ENCODE assay signal across 1 cellular context in genomic region chr11:3797329-3798090, GRCh38.
TF ChIP-seq lines count a peak whose summit lies in the region.

NUP98 (minus strand) TSS chr11:3797554; CDS start chr11:3782117, 15,437 bp downstream.

TF ChIP-seq in HepG2, 621 proteins besides CTCF, POLR2A, EP300 and RAD21 (continued from another document and continues in another):
- TF ChIP-seq ZNF609 (CRISPR knock-in tag; IDR thresholded peaks at IDR 0.05; ENCODE audit: borderline replicate concordance) (peak; percentile 65; the same call in 1 of the 2 replicates), ZFP36L1 (CRISPR knock-in tag; IDR thresholded peaks at IDR 0.05) (peak; percentile 97; the same call in 1 of the 2 replicates), ZNF234 (CRISPR knock-in tag; conservative IDR thresholded peaks at IDR 0.05) (no peak), NCOA2 (CRISPR knock-in tag; IDR thresholded peaks at IDR 0.05) (no peak; the same call in 1 of the 2 replicates), ZNF713 (CRISPR knock-in tag; IDR thresholded peaks at IDR 0.05) (no peak), BRD4 (CRISPR knock-in tag; IDR thresholded peaks at IDR 0.05) (peak; percentile 86; the same call in 1 of the 2 replicates), ZNF782 (CRISPR knock-in tag; IDR thresholded peaks at IDR 0.05; ENCODE audit: borderline replicate concordance) (peak; percentile 66; the same call in 1 of the 2 replicates), ZNF572 (CRISPR knock-in tag; IDR thresholded peaks at IDR 0.05) (no peak), FOXK1 (CRISPR knock-in tag; IDR thresholded peaks at IDR 0.05; ENCODE audit: borderline replicate concordance, low read depth) (peak; percentile 55; the same call in 1 of the 2 replicates), ATF3 (CRISPR knock-in tag; IDR thresholded peaks at IDR 0.05) (peak; percentile 82), KDM6A (CRISPR knock-in tag; IDR thresholded peaks at IDR 0.05; ENCODE audit: low read depth) (no peak), U2AF2 (IDR thresholded peaks at IDR 0.05; ENCODE audit: low read depth, low read length) (no peak), KLF16 (CRISPR knock-in tag; IDR thresholded peaks at IDR 0.05) (no peak; a peak in 1 of 4 replicates), SNAI1 (CRISPR knock-in tag; IDR thresholded peaks at IDR 0.05; ENCODE audit: borderline replicate concordance) (no peak), POGZ (CRISPR knock-in tag; IDR thresholded peaks at IDR 0.05) (peak; percentile 91), ZFP36L2 (CRISPR knock-in tag; IDR thresholded peaks at IDR 0.05) (no peak), EEA1 (CRISPR knock-in tag; IDR thresholded peaks at IDR 0.05; ENCODE audit: borderline replicate concordance) (no peak), TOPORS (CRISPR knock-in tag; IDR thresholded peaks at IDR 0.05) (peak; percentile 90), ZNF343 (CRISPR knock-in tag; IDR thresholded peaks at IDR 0.05) (peak; percentile 87), ZNF207 (IDR thresholded peaks at IDR 0.05; ENCODE audit: borderline replicate concordance) (no peak), RFX3 (CRISPR knock-in tag; IDR thresholded peaks at IDR 0.05) (no peak), ATRX (CRISPR knock-in tag; IDR thresholded peaks at IDR 0.05; ENCODE audit: borderline replicate concordance) (no peak), FOXJ3 (CRISPR knock-in tag; IDR thresholded peaks at IDR 0.05; ENCODE audit: borderline replicate concordance) (no peak), ZNF512B (CRISPR knock-in tag; IDR thresholded peaks at IDR 0.05; ENCODE audit: borderline replicate concordance) (no peak), ZNF282 (IDR thresholded peaks at IDR 0.05; ENCODE audit: partially characterized antibody) (no peak), ZNF382 (CRISPR knock-in tag; IDR thresholded peaks at IDR 0.05; ENCODE audit: borderline replicate concordance) (no peak), MNT (IDR thresholded peaks at IDR 0.05) (peak; percentile 2), HNRNPLL (IDR thresholded peaks at IDR 0.05; ENCODE audit: low read depth, low read length, poor library complexity, severe bottlenecking) (peak; percentile 90), SPEN (CRISPR knock-in tag; IDR thresholded peaks at IDR 0.05; ENCODE audit: low read depth) (peak; percentile 58; the same call in 1 of the 2 replicates), PHF8 (CRISPR knock-in tag; IDR thresholded peaks at IDR 0.05) (peak; percentile 90), CENPT (CRISPR knock-in tag; IDR thresholded peaks at IDR 0.05; ENCODE audit: low read depth) (peak; percentile 50; the same call in 1 of the 2 replicates), KMT2B (CRISPR knock-in tag; IDR thresholded peaks at IDR 0.05) (peak; percentile 84), ATF7-NPFF (CRISPR knock-in tag; IDR thresholded peaks at IDR 0.05; ENCODE audit: low read depth) (no peak; the same call in 1 of the 2 replicates), CEBPG (CRISPR knock-in tag; IDR thresholded peaks at IDR 0.05) (peak; percentile 94), ZBTB39 (CRISPR knock-in tag; IDR thresholded peaks at IDR 0.05) (peak; percentile 75; the same call in 1 of the 2 replicates), ZMAT5 (CRISPR knock-in tag; IDR thresholded peaks at IDR 0.05; ENCODE audit: borderline replicate concordance, low read depth) (no peak), SP5 (CRISPR knock-in tag; IDR thresholded peaks at IDR 0.05; ENCODE audit: borderline replicate concordance, low read depth) (peak; percentile 72; the same call in 1 of the 2 replicates), E2F1 (CRISPR knock-in tag; IDR thresholded peaks at IDR 0.05) (peak; percentile 63), ZNF773 (CRISPR knock-in tag; IDR thresholded peaks at IDR 0.05; ENCODE audit: borderline replicate concordance) (peak; percentile 93; the same call in 1 of the 2 replicates), ZBTB43 (CRISPR knock-in tag; conservative IDR thresholded peaks at IDR 0.05) (no peak; the same call in 1 of the 2 replicates), ZNF567 (CRISPR knock-in tag; IDR thresholded peaks at IDR 0.05; ENCODE audit: borderline replicate concordance) (peak; percentile 79; the same call in 1 of the 2 replicates), ZNF574 (CRISPR knock-in tag; IDR thresholded peaks at IDR 0.05) (peak; percentile 68), WIZ (CRISPR knock-in tag; IDR thresholded peaks at IDR 0.05) (no peak), NFYC (CRISPR knock-in tag; IDR thresholded peaks at IDR 0.05) (peak; percentile 95), RAD51 (IDR thresholded peaks at IDR 0.05; ENCODE audit: borderline replicate concordance) (no peak), KAT2B (IDR thresholded peaks at IDR 0.05; ENCODE audit: borderline replicate concordance, low read depth, low read length) (no peak), IRX3 (CRISPR knock-in tag; IDR thresholded peaks at IDR 0.05; ENCODE audit: borderline replicate concordance, low read depth) (peak; percentile 67), AGO1 (IDR thresholded peaks at IDR 0.05; ENCODE audit: low read depth, low read length, poor library complexity, severe bottlenecking) (no peak), SMARCE1 (IDR thresholded peaks at IDR 0.05; ENCODE audit: borderline replicate concordance) (no peak), DNMT3B (CRISPR knock-in tag; conservative IDR thresholded peaks at IDR 0.05) (no peak), GTF3A (CRISPR knock-in tag; conservative IDR thresholded peaks at IDR 0.05) (no peak), ARNT (IDR thresholded peaks at IDR 0.05) (no peak), ZFP1 (CRISPR knock-in tag; IDR thresholded peaks at IDR 0.05) (no peak)
